26 cellular contexts compared by ENCODE assay signal in the genomic region with DNA sequence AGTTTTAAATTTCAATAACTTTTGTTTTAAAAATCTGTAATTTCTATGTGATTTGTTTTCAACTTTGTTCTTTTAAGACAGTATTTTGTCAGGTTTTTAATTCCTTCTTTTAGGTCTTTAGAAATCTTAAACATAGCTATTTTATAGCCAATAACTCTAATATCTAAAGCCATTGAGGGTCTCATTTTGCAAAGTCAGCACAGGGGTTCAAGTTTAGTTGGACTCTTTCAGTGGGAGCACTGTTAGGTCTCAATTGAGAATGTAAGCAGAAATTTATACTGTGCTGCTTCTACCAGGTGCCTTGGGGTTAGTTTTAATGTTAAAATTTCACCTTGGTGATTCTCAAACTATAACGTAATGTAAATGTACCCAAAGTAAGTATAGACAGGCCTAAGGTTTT.
"Had no signal": no experiment of that assay in that cellular context is flagged by ENCODE, and none has a peak within 500 bp of the region (broad histone marks: within the 10 kb centered on the region; RNA-seq: fewer than 3 reads in every experiment).

No MANE protein-coding gene starts in this region.

- H3K27ac ChIP-seq: neutrophil, parathyroid adenoma, psoas muscle, skin epidermis, thoracic aorta, thyroid gland, tibial nerve, upper lobe of left lung, uterus had no signal

- H3K4me3 ChIP-seq: psoas muscle, skin epidermis, stomach, thoracic aorta, thyroid gland, tibial nerve, upper lobe of left lung, uterus had no signal

- DNase-seq: naive B cell; naive thymus-derived CD8-positive, alpha-beta T cell; nephron progenitor cell; nucleus accumbens; posterior cingulate gyrus; psoas muscle; right cardiac atrium; stimulated activated CD4-positive, alpha-beta T cell treated with anti-CD3 and anti-CD28 coated beads, Interleukin-15, amount 100 ng/mL, for 24 hours; stimulated activated CD4-positive, alpha-beta T cell treated with anti-CD3 and anti-CD28 coated beads, Interleukin-2, amount 100 ng/mL, for 24 hours; stimulated activated CD4-positive, alpha-beta T cell treated with anti-CD3 and anti-CD28 coated beads, Interleukin-2, amount 100 ng/mL, for 48 hours; stimulated activated CD4-positive, alpha-beta T cell treated with anti-CD3 and anti-CD28 coated beads, Interleukin-4, amount 100 ng/mL, for 24 hours; stimulated activated naive B cell treated with anti-CD40 and anti-IgM and Interleukin-4, amounts not matched to agents 10 μg/mL and 1 μg/mL and 100 μg/mL, for 72 hours; stimulated activated naive CD4-positive, alpha-beta T cell treated with Interleukin-2 at 50 U/mL for 16 hours; stomach; thyroid gland; trophoblast cell; upper lobe of left lung; uterus had no signal

- H3K9me3 ChIP-seq: neutrophil, psoas muscle, stomach, thoracic aorta, thyroid gland, tibial nerve, upper lobe of left lung, uterus had no signal

- H3K27me3 ChIP-seq: neutrophil, stomach, thyroid gland, tibial nerve, upper lobe of left lung, uterus had no signal

- H3K9ac ChIP-seq: parathyroid adenoma had no signal

- H2AFZ ChIP-seq: parathyroid adenoma had no signal

- ATAC-seq: naive thymus-derived CD8-positive, alpha-beta T cell; natural killer cell treated with Interleukin-12 subunit alpha and Interleukin-12 subunit beta and Interleukin-15 and Interleukin-18, amount 100 ng/mL, for 72 hours; psoas muscle; right cardiac atrium; sciatic nerve; stimulated activated effector memory CD8-positive, alpha-beta T cell treated with anti-CD3 and anti-CD28 coated beads, Interleukin-12 subunit alpha, Interleukin-12 subunit beta, amount 100 ng/mL, for 72 hours; stimulated activated naive B cell treated with anti-CD40 and anti-IgM and Interleukin-4, amounts not matched to agents 10 μg/mL and 1 μg/mL and 100 μg/mL, for 72 hours had no signal

- H3K79me2 ChIP-seq: parathyroid adenoma had no signal

- H3K36me3 ChIP-seq: neutrophil, thoracic aorta, thyroid gland, tibial nerve, upper lobe of left lung, uterus had no signal

- H3K4me1 ChIP-seq: parathyroid adenoma, psoas muscle, tibial nerve, upper lobe of left lung, uterus had no signal
